10 cellular contexts compared by ENCODE assay signal in the genomic region with DNA sequence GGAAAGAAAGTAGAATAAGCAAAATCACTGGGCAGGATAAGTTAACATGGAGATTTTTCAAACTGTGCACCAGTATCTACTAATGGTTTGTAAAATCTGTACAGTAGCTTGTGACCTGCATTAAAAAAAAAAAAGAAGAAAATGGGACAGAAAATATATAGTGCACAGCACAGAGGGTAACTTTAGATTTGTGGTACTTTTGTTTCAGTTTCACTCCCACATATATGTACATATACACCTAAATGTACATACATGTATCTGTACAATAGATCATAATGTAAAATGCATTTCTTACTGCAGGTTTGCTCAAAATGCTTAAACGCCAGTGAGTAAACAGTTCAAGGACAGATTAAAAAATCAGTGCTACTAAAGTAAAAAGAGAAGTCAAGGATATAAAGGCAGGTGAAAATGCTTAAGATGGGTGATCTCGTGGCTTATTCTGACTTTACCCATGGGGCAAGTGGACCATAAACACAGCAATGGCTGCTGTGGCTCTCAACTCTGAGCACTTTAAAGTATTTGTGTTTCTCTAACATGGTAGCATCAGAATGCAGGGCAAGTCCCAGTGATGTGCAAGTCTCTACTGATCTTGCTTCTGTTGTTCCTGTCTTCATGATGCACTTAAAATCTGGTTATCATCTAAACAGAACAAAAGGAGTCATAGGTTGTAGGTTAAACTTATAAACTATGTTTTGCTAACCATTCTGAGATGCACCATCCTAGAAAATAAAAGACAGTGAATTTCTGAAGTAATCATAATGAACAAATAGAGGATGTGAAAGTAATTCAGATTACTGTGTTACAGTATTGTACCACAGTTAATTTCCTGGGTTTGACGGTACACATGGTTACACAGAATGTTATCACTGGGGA.
DNase-seq lines count a peak whose midpoint lies in the region; ATAC-seq and TF ChIP-seq lines count a peak whose summit lies in the region.
"Had no signal": no experiment of that assay in that cellular context is flagged by ENCODE, and none has a peak within 500 bp of the region (broad histone marks: within the 10 kb centered on the region; RNA-seq: fewer than 3 reads in every experiment).

No MANE protein-coding gene starts in this region.

- no peak for TF ChIP-seq CTCF in GM23338 (conservative IDR thresholded peaks at IDR 0.05; ENCODE audit: low read depth in 2 of 2)

- no peak overlapping the region for H3K4me2 ChIP-seq in GM23338

- peak overlapping the region in 1 of 4 donors; percentile 45 for H3K4me3 Mint-ChIP-seq in CD4-positive, CD25-positive, alpha-beta regulatory T cell
- no peak overlapping the region for H3K4me3 Mint-ChIP-seq in T-helper 2 cell treated with Interferon-gamma antibody and Interleukin-4, amounts not matched to agents 5 μg/mL and 100 μg/mL, for 36 hours
- H3K4me3 Mint-ChIP-seq in GM23338, result no peak overlapping the region
- H3K4me3 Mint-ChIP-seq: activated T-cell treated with anti-CD3 and anti-CD28 coated beads, Interleukin-2, amount 50 U/mL, for 4 hours had no signal

- no peaks in the 10 kb centered on the region for H3K9me2 ChIP-seq in GM23338 (ENCODE audit: insufficient read depth)

- no peaks in the 10 kb centered on the region for H4K20me1 ChIP-seq in GM23338 (replicated peaks; ENCODE audit: insufficient read depth)

- no peak overlapping the region for H2AFZ ChIP-seq in GM23338

- H3K4me1 Mint-ChIP-seq in CD4-positive, CD25-positive, alpha-beta regulatory T cell, result peaks cover 17 to 32% (median 25%) of the 10 kb centered on the region in 4 donors
- peaks cover 14% of the 10 kb centered on the region for H3K4me1 Mint-ChIP-seq in T-helper 2 cell treated with Interferon-gamma antibody and Interleukin-4, amounts not matched to agents 5 μg/mL and 100 μg/mL, for 36 hours (ENCODE audit: low read depth)
- peaks cover 6% of the 10 kb centered on the region; the same call in 2 of the 3 replicates for H3K4me1 Mint-ChIP-seq in GM23338

- H3K9me3 ChIP-seq in CD4-positive, CD25-positive, alpha-beta regulatory T cell (ENCODE audit: control insufficient read depth in 2 of 2, low read length in 2 of 2), result no peaks in the 10 kb centered on the region

- peak in 1 of 3 donors; percentile 28 for DNase-seq in CD4-positive, CD25-positive, alpha-beta regulatory T cell
- DNase-seq in activated naive CD4-positive, alpha-beta T cell treated with Interleukin-2 at 50 U/mL for 16 hours, result no peak
- no peak for DNase-seq in T-helper 2 cell treated with Interferon-gamma antibody and Interleukin-4, amounts not matched to agents 5 μg/mL and 100 μg/mL, for 36 hours (ENCODE audit: low spot score)
- DNase-seq in NCI-H2171 (lab: John Stamatoyannopoulos, UW) (no peak), GM23338 (ENCODE audit: low spot score) (no peak)
- DNase-seq: activated T-cell treated with anti-CD3 and anti-CD28 coated beads, Interleukin-2, amount 50 U/mL, for 4 hours; NCI-H345 had no signal

- H3K9me3 Mint-ChIP-seq in CD4-positive, CD25-positive, alpha-beta regulatory T cell, result peaks cover 0 to 5% (median 0%) of the 10 kb centered on the region in 7 donors
- no peaks in the 10 kb centered on the region for H3K9me3 Mint-ChIP-seq in T-helper 2 cell treated with Interferon-gamma antibody and Interleukin-4, amounts not matched to agents 5 μg/mL and 100 μg/mL, for 36 hours
- H3K9me3 Mint-ChIP-seq in GM23338, result peaks cover 25% of the 10 kb centered on the region
- H3K9me3 Mint-ChIP-seq: activated T-cell treated with anti-CD3 and anti-CD28 coated beads, Interleukin-2, amount 50 U/mL, for 4 hours had no signal

- no peaks in the 10 kb centered on the region for H3K27me3 Mint-ChIP-seq in CD4-positive, CD25-positive, alpha-beta regulatory T cell
- peaks cover 4% of the 10 kb centered on the region for H3K27me3 Mint-ChIP-seq in T-helper 2 cell treated with Interferon-gamma antibody and Interleukin-4, amounts not matched to agents 5 μg/mL and 100 μg/mL, for 36 hours (ENCODE audit: low read depth)
- H3K27me3 Mint-ChIP-seq in GM23338 (ENCODE audit: insufficient read depth, low read depth, poor library complexity), result no peaks in the 10 kb centered on the region

- H3K36me3 ChIP-seq in CD4-positive, CD25-positive, alpha-beta regulatory T cell (ENCODE audit: control insufficient read depth, insufficient read depth, low read length), result no peaks in the 10 kb centered on the region
- H3K36me3 ChIP-seq in GM23338 (ENCODE audit: insufficient read depth), result peaks cover 4% of the 10 kb centered on the region

- H3K27ac Mint-ChIP-seq in CD4-positive, CD25-positive, alpha-beta regulatory T cell, result no peak overlapping the region
- H3K27ac Mint-ChIP-seq in T-helper 2 cell treated with Interferon-gamma antibody and Interleukin-4, amounts not matched to agents 5 μg/mL and 100 μg/mL, for 36 hours, result no peak overlapping the region
- no peak overlapping the region for H3K27ac Mint-ChIP-seq in GM23338

- no peaks in the 10 kb centered on the region for H3F3A ChIP-seq in GM23338 (replicated peaks; ENCODE audit: low read depth)

- ATAC-seq in CD4-positive, CD25-positive, alpha-beta regulatory T cell (ENCODE audit: low read depth in 2 of 2), result peak in 1 of 2 donors; percentile 44
- peak; percentile 94 for ATAC-seq in GM19351 (IDR thresholded peaks at IDR 0.05; ENCODE audit: unreplicated experiment)
- ATAC-seq in HG02852 (IDR thresholded peaks at IDR 0.05; ENCODE audit: unreplicated experiment), result peak; percentile 96
- ATAC-seq in HG03571 (IDR thresholded peaks at IDR 0.05; ENCODE audit: unreplicated experiment), result peak; percentile 98
- no peak for ATAC-seq in GM23338

- peaks cover 17% of the 10 kb centered on the region for H3K36me3 Mint-ChIP-seq in CD4-positive, CD25-positive, alpha-beta regulatory T cell
- no peaks in the 10 kb centered on the region for H3K36me3 Mint-ChIP-seq in T-helper 2 cell treated with Interferon-gamma antibody and Interleukin-4, amounts not matched to agents 5 μg/mL and 100 μg/mL, for 36 hours (ENCODE audit: low read depth)
- peaks cover 24% of the 10 kb centered on the region for H3K36me3 Mint-ChIP-seq in GM23338 (ENCODE audit: low read depth)

- peak overlapping the region; percentile 14 for H3K4me3 ChIP-seq in CD4-positive, CD25-positive, alpha-beta regulatory T cell (ENCODE audit: low read depth, low read length)
- no peak overlapping the region for H3K4me3 ChIP-seq in GM23338

- H3K27ac ChIP-seq in CD4-positive, CD25-positive, alpha-beta regulatory T cell (ENCODE audit: insufficient read depth, low read length, poor library complexity, severe bottlenecking), result no peak overlapping the region
- no peak overlapping the region for H3K27ac ChIP-seq in GM23338 (ENCODE audit: low read depth)

- H3K27me3 ChIP-seq in CD4-positive, CD25-positive, alpha-beta regulatory T cell (ENCODE audit: control insufficient read depth, insufficient read depth, low read length), result no peaks in the 10 kb centered on the region
- no peaks in the 10 kb centered on the region for H3K27me3 ChIP-seq in GM23338 (ENCODE audit: insufficient read depth)

- no peaks in the 10 kb centered on the region for H3K79me2 ChIP-seq in GM23338 (replicated peaks; ENCODE audit: insufficient read depth)

- peaks cover 12% of the 10 kb centered on the region for H3K4me1 ChIP-seq in CD4-positive, CD25-positive, alpha-beta regulatory T cell (ENCODE audit: control insufficient read depth, insufficient read depth, low read length, poor library complexity, severe bottlenecking)
- no peaks in the 10 kb centered on the region for H3K4me1 ChIP-seq in GM23338 (ENCODE audit: insufficient read depth)
